In genomic region chr11:13110929-13111812, GRCh38 we compare ENCODE assay signal across 13 cellular contexts.
DNase-seq lines count a peak whose midpoint lies in the region; ATAC-seq, FAIRE-seq and TF ChIP-seq lines count a peak whose summit lies in the region.
"Had no signal": no experiment of that assay in that cellular context is flagged by ENCODE, and none has a peak within 500 bp of the region (broad histone marks: within the 10 kb centered on the region; RNA-seq: fewer than 3 reads in every experiment).

No MANE protein-coding gene starts in this region.

- POLR2A ChIA-PET in HEK293T (lab: Yijun Ruan, JAX): no interaction called here

- peaks cover 31% of the 10 kb centered on the region for H3K4me1 ChIP-seq in keratinocyte (ENCODE audit: control insufficient read depth, extremely low read depth, insufficient read depth, low read length)

- no peak overlapping the region for H3K9ac ChIP-seq in keratinocyte (ENCODE audit: control insufficient read depth, extremely low read depth, insufficient read depth, low read length)

- no peaks in the 10 kb centered on the region for H3K9me1 ChIP-seq in keratinocyte (ENCODE audit: control insufficient read depth, extremely low read depth, insufficient read depth, low read length)

- no peak overlapping the region for H2AFZ ChIP-seq in keratinocyte (ENCODE audit: control insufficient read depth, low read length)

- peak; percentile 44 for ATAC-seq in HG03378 (IDR thresholded peaks at IDR 0.05; ENCODE audit: unreplicated experiment)
- ATAC-seq in stimulated activated naive CD8-positive, alpha-beta T cell treated with anti-CD3 and anti-CD28 coated beads, Interleukin-15, amount 100 ng/mL, for 72 hours: no peak
- ATAC-seq: gastrocnemius medialis, natural killer cell had no signal

- TF ChIP-seq CTCF in WERI-Rb-1 (IDR thresholded peaks at IDR 0.05; ENCODE audit: low read depth, low read length): no peak
- no peak for TF ChIP-seq CTCF in keratinocyte (optimal IDR thresholded peaks at IDR 0.05 in 1 of 3, IDR thresholded peaks at IDR 0.05 in 1 of 3, conservative IDR thresholded peaks at IDR 0.05 in 1 of 3; ENCODE audit: extremely low read depth in 1 of 3, insufficient read depth in 2 of 3, low read length in 3 of 3)

- H3K4me1 Mint-ChIP-seq in stimulated activated naive CD8-positive, alpha-beta T cell treated with anti-CD3 and anti-CD28 coated beads, Interleukin-15, amount 100 ng/mL, for 72 hours: no peaks in the 10 kb centered on the region
- H3K4me1 Mint-ChIP-seq: natural killer cell had no signal

- H3K27me3 ChIP-seq in WERI-Rb-1 (ENCODE audit: insufficient read depth, low read depth, severe bottlenecking): peaks cover 12% of the 10 kb centered on the region
- no peaks in the 10 kb centered on the region for H3K27me3 ChIP-seq in keratinocyte (ENCODE audit: control insufficient read depth, extremely low read depth, insufficient read depth, low read length)
- H3K27me3 ChIP-seq: gastrocnemius medialis, thyroid gland had no signal

- H3K9me3 ChIP-seq in WERI-Rb-1 (ENCODE audit: severe bottlenecking) (peaks cover 4% of the 10 kb centered on the region), keratinocyte (ENCODE audit: control insufficient read depth, low read depth, low read length) (peaks cover 3% of the 10 kb centered on the region)
- H3K9me3 ChIP-seq: gastrocnemius medialis, thyroid gland had no signal

- FAIRE-seq in keratinocyte (lab: Jason Lieb, UNC): peak; percentile 94

- H3K36me3 ChIP-seq in WERI-Rb-1 (no peaks in the 10 kb centered on the region), keratinocyte (ENCODE audit: control insufficient read depth in 2 of 2, extremely low read depth in 1 of 2, insufficient read depth in 2 of 2, low read length in 2 of 2) (no peaks in the 10 kb centered on the region)
- H3K36me3 ChIP-seq: gastrocnemius medialis, thyroid gland had no signal

- H3K9me3 Mint-ChIP-seq in stimulated activated naive CD8-positive, alpha-beta T cell treated with anti-CD3 and anti-CD28 coated beads, Interleukin-15, amount 100 ng/mL, for 72 hours: peaks cover 0 to 6% of the 10 kb centered on the region in 2 donors
- H3K9me3 Mint-ChIP-seq: natural killer cell had no signal

- peaks cover 20% of the 10 kb centered on the region for H3K27me3 Mint-ChIP-seq in stimulated activated naive CD8-positive, alpha-beta T cell treated with anti-CD3 and anti-CD28 coated beads, Interleukin-15, amount 100 ng/mL, for 72 hours

- DNase-seq in Daoy (ENCODE audit: low read depth) (peak; percentile 95), WERI-Rb-1 (peak; percentile 58), keratinocyte (ENCODE audit: low read depth, low spot score) (no peak), OCI-M1 (lab: John Stamatoyannopoulos, UW) (no peak), HEK293T (ENCODE audit: extremely low spot score) (no peak), AG08396 (ENCODE audit: low spot score) (no peak)
- no peak for DNase-seq in stimulated activated naive CD8-positive, alpha-beta T cell treated with anti-CD3 and anti-CD28 coated beads, Interleukin-15, amount 100 ng/mL, for 72 hours
- DNase-seq: anterior cingulate cortex, gastrocnemius medialis, KG1, natural killer cell, thyroid gland had no signal

- H3K27ac ChIP-seq in WERI-Rb-1: peak overlapping the region; percentile 39
- H3K27ac ChIP-seq in keratinocyte (ENCODE audit: control insufficient read depth, insufficient read depth, low read length): peak overlapping the region; percentile 55
- H3K27ac ChIP-seq: gastrocnemius medialis, thyroid gland had no signal

- H3K27ac Mint-ChIP-seq in stimulated activated naive CD8-positive, alpha-beta T cell treated with anti-CD3 and anti-CD28 coated beads, Interleukin-15, amount 100 ng/mL, for 72 hours: peak overlapping the region in 1 of 2 donors; percentile 57
- H3K27ac Mint-ChIP-seq: natural killer cell had no signal

- H4K20me1 ChIP-seq in keratinocyte (ENCODE audit: control insufficient read depth, extremely low read depth, insufficient read depth, low read length): no peaks in the 10 kb centered on the region

- CTCF ChIA-PET in HEK293T (lab: Yijun Ruan, JAX): no interaction called here

- H3K4me3 Mint-ChIP-seq in stimulated activated naive CD8-positive, alpha-beta T cell treated with anti-CD3 and anti-CD28 coated beads, Interleukin-15, amount 100 ng/mL, for 72 hours: no peak overlapping the region
- H3K4me3 Mint-ChIP-seq: natural killer cell had no signal

- dilution Hi-C loops in keratinocyte (cut with MboI; ENCODE audit: extremely low pct_ligation_motif_present, low sequenced_read_pairs): no loop called here

- peak overlapping the region; percentile 18 for H3K4me2 ChIP-seq in keratinocyte (ENCODE audit: control insufficient read depth, extremely low read depth, insufficient read depth, low read depth, low read length)

- no peaks in the 10 kb centered on the region for H3K79me2 ChIP-seq in keratinocyte (ENCODE audit: control insufficient read depth, insufficient read depth, low read length)

- H3K4me3 ChIP-seq in WERI-Rb-1 (ENCODE audit: low read depth, low read length): no peak overlapping the region
- H3K4me3 ChIP-seq in keratinocyte (ENCODE audit: control insufficient read depth in 2 of 3, extremely low read depth in 1 of 3, insufficient read depth in 2 of 3, low read depth in 1 of 3, low read length in 3 of 3): no peak overlapping the region
- H3K4me3 ChIP-seq: gastrocnemius medialis, thyroid gland had no signal

TF ChIP-seq in HEK293T, 16 proteins besides CTCF, POLR2A, EP300 and RAD21:
- TF ChIP-seq TARDBP (IDR thresholded peaks at IDR 0.05) (no peak), ARNT (IDR thresholded peaks at IDR 0.05) (no peak), NFRKB (IDR thresholded peaks at IDR 0.05) (no peak), SP1 (IDR thresholded peaks at IDR 0.05) (no peak), HDGF (IDR thresholded peaks at IDR 0.05; ENCODE audit: borderline replicate concordance) (no peak), CTBP1 (IDR thresholded peaks at IDR 0.05; ENCODE audit: borderline replicate concordance) (no peak), LEF1 (IDR thresholded peaks at IDR 0.05; ENCODE audit: borderline replicate concordance) (no peak), ZNF384 (IDR thresholded peaks at IDR 0.05) (no peak), ELF4 (IDR thresholded peaks at IDR 0.05) (no peak), BHLHE40 (IDR thresholded peaks at IDR 0.05; ENCODE audit: borderline replicate concordance) (no peak), FOXM1 (IDR thresholded peaks at IDR 0.05; ENCODE audit: borderline replicate concordance) (no peak), FOXA1 (IDR thresholded peaks at IDR 0.05) (no peak), L3MBTL2 (conservative IDR thresholded peaks at IDR 0.05) (no peak), SUZ12 (IDR thresholded peaks at IDR 0.05) (no peak), FOXK2 (IDR thresholded peaks at IDR 0.05) (no peak)
- TF ChIP-seq, protein P1, sequence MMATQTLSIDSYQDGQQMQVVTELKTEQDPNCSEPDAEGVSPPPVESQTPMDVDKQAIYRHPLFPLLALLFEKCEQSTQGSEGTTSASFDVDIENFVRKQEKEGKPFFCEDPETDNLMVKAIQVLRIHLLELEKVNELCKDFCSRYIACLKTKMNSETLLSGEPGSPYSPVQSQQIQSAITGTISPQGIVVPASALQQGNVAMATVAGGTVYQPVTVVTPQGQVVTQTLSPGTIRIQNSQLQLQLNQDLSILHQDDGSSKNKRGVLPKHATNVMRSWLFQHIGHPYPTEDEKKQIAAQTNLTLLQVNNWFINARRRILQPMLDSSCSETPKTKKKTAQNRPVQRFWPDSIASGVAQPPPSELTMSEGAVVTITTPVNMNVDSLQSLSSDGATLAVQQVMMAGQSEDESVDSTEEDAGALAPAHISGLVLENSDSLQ (IDR thresholded peaks at IDR 0.05): no peak

Comparison
In these comparisons a context has a peak if more than half of its experiments do, and no peak if none do; other contexts are left out.
1. DNase-seq: peak in Daoy (single experiment) and WERI-Rb-1 (single experiment); none in keratinocyte (single experiment), OCI-M1 (single experiment), HEK293T (single experiment), AG08396 (single experiment) and stimulated activated naive CD8-positive, alpha-beta T cell treated with anti-CD3 and anti-CD28 coated beads, Interleukin-15, amount 100 ng/mL, for 72 hours (0 of 2).